Comparison of ENCODE assay signal across 9 cellular contexts in the genomic region with DNA sequence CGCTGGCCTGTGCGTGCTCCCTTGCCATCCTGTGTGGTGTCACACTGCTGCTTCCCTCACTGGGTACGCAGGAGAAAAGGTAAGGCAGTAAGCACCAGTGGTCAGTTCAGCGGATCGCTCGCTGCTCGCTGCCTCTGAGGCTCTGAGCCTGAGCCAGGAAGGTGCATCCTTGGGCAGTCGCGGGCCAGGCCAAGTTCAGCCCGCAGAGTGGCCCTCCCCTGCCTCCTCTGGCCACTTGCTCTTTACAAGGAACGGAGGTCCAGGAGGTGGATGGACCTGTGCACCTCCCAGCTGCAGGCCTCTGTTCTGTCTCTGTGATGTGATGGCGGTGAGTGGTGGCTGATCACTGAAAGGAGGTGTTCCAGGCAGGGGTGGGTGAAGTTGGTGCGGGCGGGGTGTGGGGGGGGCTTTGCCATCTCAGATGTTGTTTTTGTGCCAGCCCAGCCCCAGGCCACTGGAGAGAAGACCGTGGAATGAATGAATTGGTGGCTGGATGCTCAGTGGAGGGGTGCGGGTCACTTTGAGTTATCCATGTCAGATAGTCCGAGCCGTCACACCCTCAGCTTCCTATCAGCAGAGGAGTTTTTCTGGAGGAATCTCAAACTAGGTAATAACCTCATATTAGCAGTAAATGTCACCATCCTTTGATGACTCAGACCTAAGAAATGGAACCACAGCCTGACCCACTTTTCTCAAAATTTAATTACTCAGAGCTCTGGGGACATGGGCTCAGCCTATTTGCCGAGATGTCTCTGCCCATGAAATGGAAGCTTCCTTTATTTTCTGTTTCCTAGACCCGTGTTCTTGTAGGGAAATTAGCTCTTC. TPM values are rescaled to one million over a fixed set of nuclear protein-coding genes. Genes with fewer than 3 reads are reported as not detected.
DNase-seq lines count a peak whose midpoint lies in the region; ATAC-seq and TF ChIP-seq lines count a peak whose summit lies in the region.
"Had no signal": no experiment of that assay in that cellular context is flagged by ENCODE, and none has a peak within 500 bp of the region (broad histone marks: within the 10 kb centered on the region; RNA-seq: fewer than 3 reads in every experiment).

No MANE protein-coding gene starts in this region.

- no peak overlapping the region for H3K4ac ChIP-seq in neuronal stem cell (ENCODE audit: low read length)

- H3K18ac ChIP-seq in neuronal stem cell (ENCODE audit: low read length) = peak overlapping the region; percentile 27

- H4K8ac ChIP-seq in neuronal stem cell (ENCODE audit: low read depth, low read length) = no peak overlapping the region

- no peak overlapping the region for H3K4me2 ChIP-seq in neuronal stem cell (ENCODE audit: insufficient read depth, low read length, poor library complexity, severe bottlenecking)

- peak overlapping the region; percentile 75 for H3K23ac ChIP-seq in neuronal stem cell (ENCODE audit: low read depth, low read length, poor library complexity)

- H2BK15ac ChIP-seq in neuronal stem cell (ENCODE audit: low read length) = no peak overlapping the region

- peak; percentile 2 for TF ChIP-seq CTCF in astrocyte of the spinal cord (IDR thresholded peaks at IDR 0.05; ENCODE audit: low read depth, low read length)

- no peak overlapping the region for H4K91ac ChIP-seq in neuronal stem cell (ENCODE audit: low read depth, low read length, poor library complexity)

- peaks cover 0 to 31% (median 0%) of the 10 kb centered on the region in 3 experiments for H3K27me3 ChIP-seq in neuronal stem cell (ENCODE audit: control insufficient read depth in 3 of 3, insufficient read depth in 3 of 3, low read depth in 1 of 3, low read length in 3 of 3)

- H2BK5ac ChIP-seq in neuronal stem cell (ENCODE audit: low read length) = no peak overlapping the region

- no peak for ATAC-seq in HG02798 (IDR thresholded peaks at IDR 0.05; ENCODE audit: poor library complexity, unreplicated experiment)

- in situ Hi-C loops in astrocyte of the spinal cord (cut with HindIII; ENCODE audit: low sequenced_read_pairs) = no loop called here

- H3K4me1 ChIP-seq in neuronal stem cell (ENCODE audit: control insufficient read depth in 2 of 2, insufficient read depth in 1 of 2, low read depth in 1 of 2, low read length in 2 of 2) = peaks cover 0 to 19% of the 10 kb centered on the region in 2 donors

- H2BK120ac ChIP-seq in neuronal stem cell (ENCODE audit: low read depth, low read length) = no peak overlapping the region

- H3K9ac ChIP-seq in neuronal stem cell (ENCODE audit: low read depth, low read length, poor library complexity) = peak overlapping the region; percentile 51

- peaks cover 7% of the 10 kb centered on the region for H3K79me1 ChIP-seq in neuronal stem cell (ENCODE audit: low read depth, low read length)

- no peak overlapping the region for H3K27ac ChIP-seq in neuronal stem cell (replicated peaks; ENCODE audit: low read length)

- H2AK5ac ChIP-seq in neuronal stem cell (ENCODE audit: low read depth, low read length) = peak overlapping the region; percentile 49

- DNase-seq in AG08396 (ENCODE audit: low spot score) (peak; percentile 67), H4 (ENCODE audit: low spot score) (peak; percentile 57), astrocyte of the spinal cord (ENCODE audit: low read depth, low spot score) (peak; percentile 59), neuronal stem cell (ENCODE audit: low spot score) (no peak), GDM1 (lab: John Stamatoyannopoulos, UW) (no peak), activated gamma-delta T cell (lab: John Stamatoyannopoulos, UW) (no peak), NCI-H526 treated with DMSO at 0.1 percent for 48 hours (lab: John Stamatoyannopoulos, UW) (no peak)
- DNase-seq: hippocampal formation had no signal

- H2BK12ac ChIP-seq in neuronal stem cell (ENCODE audit: low read length) = no peak overlapping the region

- H2AFZ ChIP-seq in neuronal stem cell (ENCODE audit: low read length) = no peak overlapping the region

- no CpG with 5 or more reads among the region's 20 CpGs for WGBS in neuronal stem cell (ENCODE audit: extremely low coverage in 2 of 2, insufficient read length in 2 of 2, insufficient replicate concordance in 1 of 2), 2 donors

- no peaks in the 10 kb centered on the region for H3K36me3 ChIP-seq in neuronal stem cell (replicated peaks in 1 of 2; ENCODE audit: control insufficient read depth in 2 of 2, insufficient read depth in 2 of 2, low read length in 2 of 2)

- H3K14ac ChIP-seq in neuronal stem cell (ENCODE audit: low read length) = no peak overlapping the region

- H3K4me3 ChIP-seq in astrocyte of the spinal cord (ENCODE audit: low read depth, low read length) = no peak overlapping the region
- H3K4me3 ChIP-seq in neuronal stem cell (ENCODE audit: low read length in 2 of 2) = peak overlapping the region in 1 of 2 donors; percentile 10

- peaks cover 0 to 2% of the 10 kb centered on the region in 2 donors for H3K9me3 ChIP-seq in neuronal stem cell (replicated peaks in 1 of 2; ENCODE audit: control insufficient read depth in 2 of 2, insufficient read depth in 1 of 2, low read depth in 1 of 2, low read length in 2 of 2)

RNA-seq across cellular contexts. Expression of a gene that starts 7.3 kb away (rescaled TPM):
- total RNA-seq in H4 (2014; rRNA removed; shearing (Covaris generic)) = 26.8 and 32.1 TPM in 2 replicates
- 10.1 TPM for polyA plus RNA-seq in neuronal stem cell (2013, experiment 1 of 2)
- 10.2 TPM for polyA plus RNA-seq in neuronal stem cell (2013, experiment 2 of 2)

Comparison
In these comparisons a context has a peak if more than half of its experiments do, and no peak if none do; other contexts are left out.
1. DNase-seq: peak in AG08396 (single experiment), H4 (single experiment) and astrocyte of the spinal cord (single experiment); none in neuronal stem cell (single experiment), GDM1 (single experiment), activated gamma-delta T cell (single experiment) and NCI-H526 treated with DMSO at 0.1 percent for 48 hours (single experiment).